7 cellular contexts compared by ENCODE assay signal in the genomic region with DNA sequence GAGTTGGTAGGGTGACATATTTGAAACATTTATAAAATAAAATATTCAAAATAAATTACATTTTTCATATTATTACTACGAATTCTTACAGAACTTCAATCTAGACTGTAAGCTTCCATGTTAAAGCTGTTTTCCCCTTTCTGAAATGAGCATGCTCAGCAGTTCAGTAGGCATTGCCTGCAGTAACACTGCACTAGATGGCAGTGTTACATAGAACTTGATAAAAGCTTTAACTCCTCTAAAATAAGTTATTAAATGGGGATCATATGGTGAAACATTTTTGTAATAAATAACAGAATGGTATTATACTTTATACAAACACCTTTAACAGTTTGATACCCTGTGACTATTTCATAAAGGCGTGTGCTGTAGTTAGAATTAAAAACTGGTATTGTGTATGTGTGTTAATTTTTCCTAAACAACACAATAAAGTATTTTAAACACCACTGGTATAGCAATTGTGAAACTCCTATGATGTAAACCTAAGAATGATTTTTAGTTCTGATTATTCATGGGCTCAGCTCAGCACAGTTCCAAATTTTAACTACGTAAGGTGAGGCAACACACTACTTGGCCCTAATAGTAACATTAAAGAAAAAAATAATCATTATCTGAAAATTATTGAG. TPM values are rescaled to one million over a fixed set of nuclear protein-coding genes. Genes with fewer than 3 reads are reported as not detected.
DNase-seq lines count a peak whose midpoint lies in the region; ATAC-seq, FAIRE-seq and TF ChIP-seq lines count a peak whose summit lies in the region.

No MANE protein-coding gene starts in this region.

- peak overlapping the region in 1 of 2 donors; percentile 85 for H3K27ac Mint-ChIP-seq in natural killer cell

- ATAC-seq in GM19438 (IDR thresholded peaks at IDR 0.05; ENCODE audit: low read depth, unreplicated experiment) (peak; percentile 73), HG03469 (IDR thresholded peaks at IDR 0.05; ENCODE audit: unreplicated experiment) (peak; percentile 56), natural killer cell (peak; percentile 49 to 70 (median 59))

- DNase-seq in ELR (ENCODE audit: low read depth) = peak; percentile 78
- DNase-seq in SK-MEL-5 (ENCODE audit: low read depth, low spot score) = peak; percentile 65
- DNase-seq in endothelial cell of umbilical vein (ENCODE audit: low read depth, low spot score) = peak; percentile 71
- no peak for DNase-seq in natural killer cell
- DNase-seq in COLO829 (ENCODE audit: low spot score) = no peak

- H4K20me1 ChIP-seq in endothelial cell of umbilical vein (replicated peaks; ENCODE audit: control insufficient read depth, extremely low read depth, insufficient read depth, low read length) = no peaks in the 10 kb centered on the region

- peaks cover 42 to 45% of the 10 kb centered on the region in 2 donors for H3K4me1 Mint-ChIP-seq in natural killer cell

- BruUV-seq in endothelial cell of umbilical vein (replicated peaks; lab: Mats Ljungman, UMichigan) = no TSS peak

- H2AFZ ChIP-seq in endothelial cell of umbilical vein (ENCODE audit: low read depth, low read length) = no peak overlapping the region

- H3K4me2 ChIP-seq in endothelial cell of umbilical vein (ENCODE audit: insufficient read depth, low read length) = no peak overlapping the region

- no peak overlapping the region for H3K27ac ChIP-seq in endothelial cell of umbilical vein (ENCODE audit: insufficient read depth, low read depth, low read length)

- CTCF ChIA-PET in endothelial cell of umbilical vein (lab: Charles Lee) = interaction anchor here (0.6 to 9.8 kb wide), 60 partner anchors 9 to 297 kb away, joined by 3 to 289 read pairs (median 5); a partner anchor contains a TSS

- peak; percentile 63 for FAIRE-seq in endothelial cell of umbilical vein (lab: Jason Lieb, UNC)

- no peaks in the 10 kb centered on the region for H3K27me3 Mint-ChIP-seq in natural killer cell (ENCODE audit: low read depth in 2 of 2)

- TF ChIP-seq CTCF in endothelial cell of umbilical vein (IDR thresholded peaks at IDR 0.05; ENCODE audit: extremely low read depth in 1 of 2, insufficient read depth in 1 of 2, low read depth in 1 of 2, low read length in 2 of 2) = peak; percentile 43 to 52
- TF ChIP-seq CTCF in natural killer cell (IDR thresholded peaks at IDR 0.05) = peak; percentile 85

- dilution Hi-C loops in endothelial cell of umbilical vein (cut with MboI; ENCODE audit: extremely low pct_ligation_motif_present, low sequenced_read_pairs) = loop anchor here (25.0 kb wide), 1 partner anchor 107 kb away; no protein-coding TSS in a partner anchor

- POLR2A ChIA-PET in endothelial cell of umbilical vein (lab: Charles Lee) = no interaction called here

- H3K9me3 ChIP-seq in endothelial cell of umbilical vein (replicated peaks; ENCODE audit: control insufficient read depth, insufficient read depth, low read length) = no peaks in the 10 kb centered on the region

- H3K9me3 Mint-ChIP-seq in natural killer cell = peaks cover 0 to 2% of the 10 kb centered on the region in 2 donors

- no peak overlapping the region for H3K9ac ChIP-seq in endothelial cell of umbilical vein (replicated peaks; ENCODE audit: extremely low read depth, insufficient read depth, low read length)

- no peak overlapping the region for H3K4me3 ChIP-seq in endothelial cell of umbilical vein (replicated peaks in 1 of 3; ENCODE audit: insufficient read depth in 1 of 3, low read depth in 1 of 3, low read length in 3 of 3)

- TF ChIP-seq POLR2A in endothelial cell of umbilical vein (IDR thresholded peaks at IDR 0.05; ENCODE audit: low read depth, low read length) = no peak

- H3K27me3 ChIP-seq in endothelial cell of umbilical vein (ENCODE audit: control insufficient read depth in 2 of 2, insufficient read depth in 2 of 2, low read length in 2 of 2) = no peaks in the 10 kb centered on the region

- no peaks in the 10 kb centered on the region for H3K36me3 Mint-ChIP-seq in natural killer cell

- in situ Hi-C loops in SK-MEL-5 (cut with HindIII; ENCODE audit: low pct_unique_long_range_greater_than_20kb, low sequenced_read_pairs) = no loop called here

- no peaks in the 10 kb centered on the region for H3K4me1 ChIP-seq in endothelial cell of umbilical vein (ENCODE audit: control insufficient read depth, extremely low read depth, insufficient read depth, low read length)

- peaks cover 0 to 2% of the 10 kb centered on the region in 2 experiments for H3K36me3 ChIP-seq in endothelial cell of umbilical vein (ENCODE audit: control insufficient read depth in 2 of 2, extremely low read depth in 1 of 2, insufficient read depth in 2 of 2, low read length in 2 of 2)

- H3K79me2 ChIP-seq in endothelial cell of umbilical vein (ENCODE audit: control insufficient read depth, insufficient read depth, low read length) = no peaks in the 10 kb centered on the region

- H3K9me1 ChIP-seq in endothelial cell of umbilical vein (replicated peaks; ENCODE audit: control insufficient read depth, extremely low read depth, insufficient read depth, low read length) = no peaks in the 10 kb centered on the region

- intact Hi-C loops in endothelial cell of umbilical vein (cut with micrococcal nuclease) = loop anchor here (1.0 to 10.0 kb wide), 6 partner anchors 51 to 235 kb away; no protein-coding TSS in a partner anchor
- intact Hi-C loops in natural killer cell (cut with micrococcal nuclease) = loop anchor here (1.0 to 10.0 kb wide), 5 partner anchors 113 to 245 kb away; a partner anchor contains a TSS

- H3K4me3 Mint-ChIP-seq in natural killer cell = no peak overlapping the region

TF ChIP-seq in endothelial cell of umbilical vein, 7 proteins besides CTCF, POLR2A, EP300 and RAD21:
- no peak for TF ChIP-seq MYC (IDR thresholded peaks at IDR 0.05; ENCODE audit: low read depth, low read length)
- TF ChIP-seq GATA2 (IDR thresholded peaks at IDR 0.05; ENCODE audit: insufficient read depth, insufficient read length, low read depth, low read length) = no peak
- TF ChIP-seq JUN (IDR thresholded peaks at IDR 0.05; ENCODE audit: borderline replicate concordance, insufficient read depth, insufficient read length, low read depth) = no peak
- TF ChIP-seq FOS (IDR thresholded peaks at IDR 0.05; ENCODE audit: borderline replicate concordance, insufficient read depth, low read length) = no peak
- TF ChIP-seq, protein P1, sequence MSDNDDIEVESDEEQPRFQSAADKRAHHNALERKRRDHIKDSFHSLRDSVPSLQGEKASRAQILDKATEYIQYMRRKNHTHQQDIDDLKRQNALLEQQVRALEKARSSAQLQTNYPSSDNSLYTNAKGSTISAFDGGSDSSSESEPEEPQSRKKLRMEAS (IDR thresholded peaks at IDR 0.05; ENCODE audit: insufficient read depth, insufficient read length) = no peak

RNA-seq across cellular contexts. Expression of a gene that starts 11.6 kb away (rescaled TPM):
- total RNA-seq in SK-MEL-5 (2014; rRNA removed; shearing (Covaris generic)) = 0.32 and 0.37 TPM in 2 replicates
- polyA plus RNA-seq in SK-MEL-5 (2015; cell fraction: cytosol; rRNA removed) = 0.23 and 0.89 TPM in 2 replicates
- 0.12 and 0.70 TPM in 2 replicates for polyA plus RNA-seq in SK-MEL-5 (2015; cell fraction: nucleus; rRNA removed)
- not detected in 2 replicates for total RNA-seq in endothelial cell of umbilical vein
- not detected in 2 replicates for polyA plus RNA-seq in endothelial cell of umbilical vein
- not detected in 2 replicates for polyA plus RNA-seq in endothelial cell of umbilical vein (2011; cell fraction: cytosol; rRNA removed)
- not detected in 2 replicates for polyA plus RNA-seq in endothelial cell of umbilical vein (2011; cell fraction: nucleus; rRNA removed)
- not detected in 2 replicates for polyA plus RNA-seq in endothelial cell of umbilical vein (2012)
- polyA minus RNA-seq in endothelial cell of umbilical vein = not detected in 2 replicates
- polyA minus RNA-seq in endothelial cell of umbilical vein (2011; cell fraction: cytosol; rRNA and poly(A)+ RNA removed) = not detected
- polyA minus RNA-seq in endothelial cell of umbilical vein (2011; cell fraction: nucleus; rRNA and poly(A)+ RNA removed) = not detected in 2 replicates
- 10 to 100 TPM; 11.4 to 41.7 (median 25.5) TPM for total RNA-seq in natural killer cell

RNA-seq across cellular contexts. Expression of a gene that starts 37.5 kb away (rescaled TPM):
- not detected in 2 replicates for total RNA-seq in SK-MEL-5 (2014; rRNA removed; shearing (Covaris generic))
- polyA plus RNA-seq in SK-MEL-5 (2015; cell fraction: cytosol; rRNA removed) = not detected in 2 replicates
- polyA plus RNA-seq in SK-MEL-5 (2015; cell fraction: nucleus; rRNA removed) = not detected in 2 replicates
- total RNA-seq in endothelial cell of umbilical vein (not detected in 2 replicates), natural killer cell (10 to 100 TPM; 20.0 to 47.0 (median 41.1) TPM)
- polyA plus RNA-seq in endothelial cell of umbilical vein = 0.14 and 0.23 TPM in 2 replicates
- 0.27 and 0.72 TPM in 2 replicates for polyA plus RNA-seq in endothelial cell of umbilical vein (2011; cell fraction: cytosol; rRNA removed)
- polyA plus RNA-seq in endothelial cell of umbilical vein (2011; cell fraction: nucleus; rRNA removed) = 0.33 and 0.67 TPM in 2 replicates
- 0.15 and 0.16 TPM in 2 replicates for polyA plus RNA-seq in endothelial cell of umbilical vein (2012)
- 0.38 TPM in 1 of 2 replicates, not detected in the other for polyA minus RNA-seq in endothelial cell of umbilical vein
- polyA minus RNA-seq in endothelial cell of umbilical vein (2011; cell fraction: cytosol; rRNA and poly(A)+ RNA removed) = not detected
- polyA minus RNA-seq in endothelial cell of umbilical vein (2011; cell fraction: nucleus; rRNA and poly(A)+ RNA removed) = 0.67 and 0.72 TPM in 2 replicates

Comparison
In these comparisons a context has a peak if more than half of its experiments do, and no peak if none do; other contexts are left out.
1. DNase-seq: peak in ELR (single experiment), SK-MEL-5 (single experiment) and endothelial cell of umbilical vein (single experiment); none in natural killer cell (single experiment) and COLO829 (single experiment).
2. RNA of a gene that starts 37.5 kb away (total RNA-seq): 20.0 to 47.0 TPM in natural killer cell; not detected in SK-MEL-5 and not detected in endothelial cell of umbilical vein; every median in the first group is over 10 times any median in the second.
3. Peak in every context shown above with its lines, with median percentiles within 50 percentile points of each other: ATAC-seq.